In genomic region chr19:35748106-35749020, GRCh38 we compare ENCODE assay signal across 8 cellular contexts. TPM values are rescaled to one million over a fixed set of nuclear protein-coding genes. Genes with fewer than 3 reads are reported as not detected.
A peak's percentile ranks its signal among the peaks of the same experiment; 100 is the strongest.
DNase-seq lines count a peak whose midpoint lies in the region; ATAC-seq and TF ChIP-seq lines count a peak whose summit lies in the region.

Gene LIN37, plus strand, starts transcription at chr19:35748576. Its CDS starts 149 bp downstream, at chr19:35748725.

- H3K9me3 ChIP-seq in adipocyte (ENCODE audit: control insufficient read depth, low read length) (no peaks in the 10 kb centered on the region), cardiac muscle cell (ENCODE audit: low read depth) (no peaks in the 10 kb centered on the region), parathyroid adenoma (ENCODE audit: control insufficient read depth, low read length) (no peaks in the 10 kb centered on the region), transverse colon (no peaks in the 10 kb centered on the region)

- TF ChIP-seq CTCF in GM12865 (IDR thresholded peaks at IDR 0.05; ENCODE audit: insufficient read depth, low read depth, low read length, missing control alignments) (no peak), cardiac muscle cell (IDR thresholded peaks at IDR 0.05; ENCODE audit: low read depth, low read length) (no peak), parathyroid adenoma (IDR thresholded peaks at IDR 0.05) (no peak), transverse colon (IDR thresholded peaks at IDR 0.05) (peak in 2 of 5 experiments; percentile 35 to 55)

- peak within 1 kb of the TSS; percentile 95 for H3K4me3 ChIP-seq in GM12865 (ENCODE audit: low read depth, low read length)
- peak within 1 kb of the TSS; percentile 100 for H3K4me3 ChIP-seq in adipocyte (ENCODE audit: low read length)
- peak within 1 kb of the TSS; percentile 75 for H3K4me3 ChIP-seq in cardiac muscle cell
- H3K4me3 ChIP-seq in parathyroid adenoma (ENCODE audit: low read depth, low read length): peak within 1 kb of the TSS; percentile 96
- H3K4me3 ChIP-seq in transverse colon: peak within 1 kb of the TSS; percentile 60 to 96 (median 73)

- H2AFZ ChIP-seq in parathyroid adenoma: peak within 1 kb of the TSS; percentile 83

- TF ChIP-seq EP300 in transverse colon (IDR thresholded peaks at IDR 0.05; ENCODE audit: low read depth): no peak

- intact Hi-C loops in transverse colon (cut with DNase I; ENCODE audit: low total_unique reads): loop anchor here (10.0 kb wide), 1 partner anchor 186 kb away; the partner anchor contains the start of gene LRFN3

- H3K9ac ChIP-seq in adipocyte (ENCODE audit: low read length) (peak within 1 kb of the TSS; percentile 99), parathyroid adenoma (peak within 1 kb of the TSS; percentile 56)

- no peaks in the 10 kb centered on the region for H3K79me2 ChIP-seq in parathyroid adenoma

- H3K4me1 ChIP-seq in adipocyte (ENCODE audit: control insufficient read depth, insufficient read depth, low read length) (peaks cover 26% of the 10 kb centered on the region), cardiac muscle cell (ENCODE audit: low read depth) (no peaks in the 10 kb centered on the region), parathyroid adenoma (peaks cover 4% of the 10 kb centered on the region), transverse colon (peaks cover 21 to 39% (median 32%) of the 10 kb centered on the region in 4 donors)

- ATAC-seq in HG02763 (IDR thresholded peaks at IDR 0.05; ENCODE audit: unreplicated experiment): peak; percentile 77

- TF ChIP-seq POLR2A in transverse colon (IDR thresholded peaks at IDR 0.05): peak; percentile 87

- H3K36me3 ChIP-seq in adipocyte (ENCODE audit: control insufficient read depth, insufficient read depth, low read length, severe bottlenecking) (peaks cover 15% of the 10 kb centered on the region), cardiac muscle cell (no peaks in the 10 kb centered on the region), parathyroid adenoma (ENCODE audit: control insufficient read depth, insufficient read depth, low read length) (no peaks in the 10 kb centered on the region), transverse colon (peaks cover 0 to 6% (median 2%) of the 10 kb centered on the region in 4 donors)

- peak; percentile 99 for DNase-seq in GM12865 (ENCODE audit: low read depth)
- DNase-seq in NCI-H1417 treated with DMSO at 0.1 percent for 48 hours (lab: John Stamatoyannopoulos, UW): peak; percentile 93
- DNase-seq in SW480 (ENCODE audit: low spot score): peak; percentile 100
- peak; percentile 100 for DNase-seq in adipocyte (ENCODE audit: low read depth)
- peak; percentile 99 to 100 for DNase-seq in cardiac muscle cell (ENCODE audit: low read depth in 1 of 2, low spot score in 1 of 2)
- DNase-seq in transverse colon: peak; percentile 99

- in situ Hi-C loops in transverse colon (cut with MboI; ENCODE audit: low pct_ligation_motif_present in 1 of 4, low pct_unique_long_range_greater_than_20kb in 1 of 4, low sequenced_read_pairs in 3 of 4): no loop called here

- H3K27me3 ChIP-seq in adipocyte (replicated peaks; ENCODE audit: control insufficient read depth, insufficient read depth, low read length) (no peaks in the 10 kb centered on the region), cardiac muscle cell (no peaks in the 10 kb centered on the region), parathyroid adenoma (ENCODE audit: control insufficient read depth, insufficient read depth, low read length) (no peaks in the 10 kb centered on the region), transverse colon (no peaks in the 10 kb centered on the region)

- peak within 1 kb of the TSS; percentile 83 for H3K4me2 ChIP-seq in parathyroid adenoma (ENCODE audit: low read length)

- no peak within 1 kb of the TSS for H3K27ac ChIP-seq in cardiac muscle cell
- peak within 1 kb of the TSS; percentile 60 for H3K27ac ChIP-seq in parathyroid adenoma
- peak within 1 kb of the TSS; percentile 80 to 90 (median 83) for H3K27ac ChIP-seq in transverse colon

- WGBS in transverse colon (ENCODE audit: low coverage in 1 of 2), 2 donors: 0 to 1% methylated on average over 4 to 38 of the region's 45 CpGs

RNA-seq across cellular contexts. Expression of gene LIN37, which starts in this region (rescaled TPM):
- total RNA-seq in cardiac muscle cell (16.0 and 16.8 TPM in 2 replicates), transverse colon (10 to 100 TPM; 10.5 to 41.1 (median 15.8) TPM)
- polyA plus RNA-seq in cardiac muscle cell: 11.4 and 16.3 TPM in 2 replicates
